26 cellular contexts compared by ENCODE assay signal in the genomic region with DNA sequence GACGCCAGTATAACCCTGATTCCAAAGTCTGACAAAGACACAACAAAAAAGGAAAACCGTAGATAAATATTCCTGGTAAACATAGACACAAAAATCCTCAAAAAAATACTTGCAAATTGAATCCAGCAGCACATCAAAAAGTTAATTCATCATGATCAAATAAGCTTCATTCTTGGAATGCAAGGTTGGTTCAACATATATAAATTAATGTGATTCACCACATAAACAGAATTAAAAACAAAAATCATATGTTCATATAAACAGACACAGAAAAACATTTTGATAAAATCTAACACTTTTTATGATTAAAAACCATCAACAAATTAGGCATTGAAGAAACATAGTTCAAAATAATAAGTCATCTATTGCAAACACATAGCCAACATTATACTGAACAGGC.
"Had no signal": no experiment of that assay in that cellular context is flagged by ENCODE, and none has a peak within 500 bp of the region (broad histone marks: within the 10 kb centered on the region; RNA-seq: fewer than 3 reads in every experiment).

No MANE protein-coding gene starts in this region.

- DNase-seq: nephron progenitor cell; nucleus accumbens; pancreas; retina; right lobe of liver; sigmoid colon; small intestine; stimulated activated CD4-positive, alpha-beta T cell treated with anti-CD3 and anti-CD28 coated beads, Interleukin-15, amount 100 ng/mL, for 24 hours; stimulated activated CD4-positive, alpha-beta T cell treated with anti-CD3 and anti-CD28 coated beads, Interleukin-2, amount 100 ng/mL, for 24 hours; stimulated activated CD4-positive, alpha-beta T cell treated with anti-CD3 and anti-CD28 coated beads, Interleukin-2, amount 100 ng/mL, for 48 hours; stimulated activated CD4-positive, alpha-beta T cell treated with anti-CD3 and anti-CD28 coated beads, Interleukin-4, amount 100 ng/mL, for 24 hours; stimulated activated naive B cell treated with anti-CD40 and anti-IgM and Interleukin-4, amounts not matched to agents 10 μg/mL and 1 μg/mL and 100 μg/mL, for 72 hours; stimulated activated naive CD4-positive, alpha-beta T cell treated with Interleukin-2 at 50 U/mL for 16 hours; stomach; thyroid gland; trophoblast cell; upper lobe of left lung had no signal

- H3K27ac ChIP-seq: neutrophil, pancreas, prostate gland, right atrium auricular region, right lobe of liver, sigmoid colon, stomach, thoracic aorta, thyroid gland, tibial nerve, upper lobe of left lung, vagina had no signal

- FAIRE-seq: pancreas, small intestine, urothelium cell line had no signal

- H3K27me3 ChIP-seq: neutrophil, pancreas, right atrium auricular region, right lobe of liver, sigmoid colon, stomach, thyroid gland, tibial nerve, upper lobe of left lung, vagina had no signal

- H3K36me3 ChIP-seq: neutrophil, pancreas, prostate gland, right atrium auricular region, right lobe of liver, sigmoid colon, stomach, thoracic aorta, thyroid gland, tibial nerve, upper lobe of left lung, vagina had no signal

- H3K4me3 ChIP-seq: pancreas, prostate gland, right atrium auricular region, right lobe of liver, sigmoid colon, stomach, thoracic aorta, thyroid gland, tibial nerve, upper lobe of left lung, vagina had no signal

- H3K4me1 ChIP-seq: pancreas, prostate gland, right atrium auricular region, right lobe of liver, sigmoid colon, stomach, tibial nerve, upper lobe of left lung, vagina had no signal

- ATAC-seq: natural killer cell treated with Interleukin-12 subunit alpha and Interleukin-12 subunit beta and Interleukin-15 and Interleukin-18, amount 100 ng/mL, for 72 hours; pancreas; right lobe of liver; stimulated activated effector memory CD8-positive, alpha-beta T cell treated with anti-CD3 and anti-CD28 coated beads, Interleukin-12 subunit alpha, Interleukin-12 subunit beta, amount 100 ng/mL, for 72 hours; stimulated activated naive B cell treated with anti-CD40 and anti-IgM and Interleukin-4, amounts not matched to agents 10 μg/mL and 1 μg/mL and 100 μg/mL, for 72 hours had no signal

- H3K9me3 ChIP-seq: neutrophil, prostate gland, right lobe of liver had no signal
